In the genomic region with DNA sequence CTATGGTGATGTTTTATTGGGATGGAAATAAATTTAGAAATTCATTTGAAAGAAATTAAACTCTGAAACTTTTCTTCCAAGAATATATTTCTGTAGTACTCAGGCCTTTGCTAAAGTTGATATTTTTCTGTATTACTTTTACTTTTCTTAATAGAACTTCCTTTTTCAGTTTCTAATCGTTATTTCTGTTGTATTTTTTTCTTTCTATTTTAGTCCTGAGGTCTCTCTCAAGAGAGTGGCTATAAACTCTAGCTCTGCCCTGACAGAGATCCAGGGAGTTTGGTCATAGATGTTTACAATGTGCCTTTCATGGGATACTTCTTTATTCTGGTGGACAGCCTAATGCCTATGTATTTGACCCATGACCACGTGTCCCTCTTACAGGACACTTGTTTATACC, we compare ENCODE assay signal across 27 cellular contexts. TPM values are rescaled to one million over a fixed set of nuclear protein-coding genes. Genes with fewer than 3 reads are reported as not detected.
"Had no signal": no experiment of that assay in that cellular context is flagged by ENCODE, and none has a peak within 500 bp of the region (broad histone marks: within the 10 kb centered on the region; RNA-seq: fewer than 3 reads in every experiment).

No MANE protein-coding gene starts in this region.

- H3K4me3 ChIP-seq: ascending aorta, coronary artery, heart left ventricle, left ventricle myocardium inferior, spleen, tibial artery had no signal

- H3K9me3 ChIP-seq: ascending aorta, heart left ventricle, left ventricle myocardium inferior, spleen, tibial artery had no signal

- H3K27me3 ChIP-seq: ascending aorta, tibial artery had no signal

- H3K27ac Mint-ChIP-seq: activated naive CD4-positive, alpha-beta T cell treated with anti-CD3 and anti-CD28 coated beads, Interleukin-2, amount 50 U/mL, for 24 hours had no signal

- H3K4me1 ChIP-seq: ascending aorta, heart left ventricle, left ventricle myocardium inferior, tibial artery had no signal

- H3K4me3 Mint-ChIP-seq: activated naive CD4-positive, alpha-beta T cell treated with anti-CD3 and anti-CD28 coated beads, Interleukin-2, amount 50 U/mL, for 24 hours; central memory CD8-positive, alpha-beta T cell had no signal

- H3K27ac ChIP-seq: ascending aorta, coronary artery, heart left ventricle, left ventricle myocardium inferior, tibial artery had no signal

- DNase-seq: activated CD4-positive, alpha-beta T cell treated with anti-CD3 and anti-CD28 coated beads, Interleukin-2, amount 50 U/mL, for 1 hour; activated CD4-positive, CD25-positive, alpha-beta regulatory T cell treated with anti-CD3 and anti-CD28 coated beads, Interleukin-2, amount 50 U/mL, for 72 hours; activated CD8-positive, alpha-beta memory T cell treated with anti-CD3 and anti-CD28 coated beads for 24 hours; activated CD8-positive, alpha-beta memory T cell treated with anti-CD3 and anti-CD28 coated beads, Interleukin-2, amount 50 U/mL, for 48 hours; activated gamma-delta T cell; erythroblast; foreskin melanocyte; heart left ventricle; kidney glomerular epithelial cell; left ventricle myocardium inferior; mammary epithelial cell; occipital lobe; retina; spleen; stimulated activated CD4-positive, alpha-beta T cell treated with anti-CD3 and anti-CD28 coated beads, Interleukin-4, amount 100 ng/mL, for 4 hours; stimulated activated naive CD4-positive, alpha-beta T cell treated with Interleukin-2 at 50 U/mL for 16 hours; tibial artery had no signal

- ATAC-seq: heart left ventricle had no signal

- H3K36me3 ChIP-seq: ascending aorta, heart left ventricle, left ventricle myocardium inferior, spleen, tibial artery had no signal

- H3K9me3 Mint-ChIP-seq: central memory CD8-positive, alpha-beta T cell had no signal

RNA-seq across cellular contexts. Expression of a gene that starts 51.0 kb away (rescaled TPM):
- total RNA-seq: ascending aorta, heart left ventricle, left ventricle myocardium inferior, mammary epithelial cell, myocyte, occipital lobe, posterior vena cava, subcutaneous adipose tissue, urinary bladder had no signal
- polyA plus RNA-seq: adipose tissue, heart left ventricle, mammary epithelial cell, neural cell, urinary bladder had no signal
